ENCODE assay signal across 1 cellular context in genomic region chr15:87609909-87610308, GRCh38.
TF ChIP-seq lines count a peak whose summit lies in the region.

No MANE protein-coding gene starts in this region.

TF ChIP-seq in SK-N-SH treated with all-trans-retinoic acid at 6 μM for 48 hours, 23 proteins besides CTCF, POLR2A, EP300 and RAD21 (continued from another document):
- TF ChIP-seq PATZ1 (CRISPR knock-in tag; IDR thresholded peaks at IDR 0.05; ENCODE audit: borderline replicate concordance) (no peak), ISL1 (CRISPR knock-in tag; IDR thresholded peaks at IDR 0.05) (no peak), PPARA (CRISPR knock-in tag; IDR thresholded peaks at IDR 0.05; ENCODE audit: borderline replicate concordance) (no peak), CREB5 (CRISPR knock-in tag; IDR thresholded peaks at IDR 0.05; ENCODE audit: low read depth) (no peak), ZC3H10 (CRISPR knock-in tag; IDR thresholded peaks at IDR 0.05) (no peak), CSDC2 (CRISPR knock-in tag; IDR thresholded peaks at IDR 0.05) (no peak), CSRNP3 (CRISPR knock-in tag; IDR thresholded peaks at IDR 0.05) (no peak), ARNTL (CRISPR knock-in tag; IDR thresholded peaks at IDR 0.05; ENCODE audit: borderline replicate concordance, low read depth) (no peak)
